ENCODE assay signal across 13 cellular contexts in genomic region chr3:46092704-46093085, GRCh38.
A peak's percentile ranks its signal among the peaks of the same experiment; 100 is the strongest.
DNase-seq lines count a peak whose midpoint lies in the region; ATAC-seq lines count a peak whose summit lies in the region.
"Had no signal": no experiment of that assay in that cellular context is flagged by ENCODE, and none has a peak within 500 bp of the region (broad histone marks: within the 10 kb centered on the region; RNA-seq: fewer than 3 reads in every experiment).

No MANE protein-coding gene starts in this region.

- H3K9ac ChIP-seq in BLaER1: no peak overlapping the region
- H3K9ac ChIP-seq: GM23248 had no signal

- H3K4me2 ChIP-seq in BLaER1: peak overlapping the region; percentile 71

- no peaks in the 10 kb centered on the region for H3K9me3 Mint-ChIP-seq in activated naive CD8-positive, alpha-beta T cell treated with anti-CD3 and anti-CD28 coated beads for 36 hours

- H3K9me3 ChIP-seq in BLaER1: no peaks in the 10 kb centered on the region
- H3K9me3 ChIP-seq: pancreas had no signal

- no peaks in the 10 kb centered on the region for H4K20me1 ChIP-seq in BLaER1

- no peaks in the 10 kb centered on the region for H3K27me3 ChIP-seq in BLaER1
- H3K27me3 ChIP-seq: pancreas had no signal

- peak overlapping the region; percentile 43; the same call in 1 of the 2 replicates for H3K27ac ChIP-seq in BLaER1
- H3K27ac ChIP-seq: GM23248, pancreas had no signal

- peaks cover 19% of the 10 kb centered on the region for H3K27me3 Mint-ChIP-seq in activated naive CD8-positive, alpha-beta T cell treated with anti-CD3 and anti-CD28 coated beads for 36 hours

- H3K36me3 Mint-ChIP-seq in activated naive CD8-positive, alpha-beta T cell treated with anti-CD3 and anti-CD28 coated beads for 36 hours: no peaks in the 10 kb centered on the region

- ATAC-seq in GM18873 (IDR thresholded peaks at IDR 0.05; ENCODE audit: low FRiP score, unreplicated experiment): peak; percentile 40
- peak; percentile 32 for ATAC-seq in HG02571 (IDR thresholded peaks at IDR 0.05; ENCODE audit: unreplicated experiment)

- H3K36me3 ChIP-seq in BLaER1: no peaks in the 10 kb centered on the region
- H3K36me3 ChIP-seq: pancreas had no signal

- H3K4me3 Mint-ChIP-seq in activated naive CD8-positive, alpha-beta T cell treated with anti-CD3 and anti-CD28 coated beads for 36 hours: no peak overlapping the region

- H3K27ac Mint-ChIP-seq in activated naive CD8-positive, alpha-beta T cell treated with anti-CD3 and anti-CD28 coated beads for 36 hours: no peak overlapping the region

- H3K4me3 ChIP-seq in BLaER1: no peak overlapping the region
- H3K4me3 ChIP-seq: GM23248, pancreas had no signal

- H3K4me1 ChIP-seq in BLaER1: peaks cover 57% of the 10 kb centered on the region
- H3K4me1 ChIP-seq: pancreas had no signal

- peak; percentile 25 for DNase-seq in MV-4-11 (lab: John Stamatoyannopoulos, UW)
- no peak for DNase-seq in HK-2 (ENCODE audit: unreplicated experiment)
- DNase-seq in activated CD4-positive, CD25-positive, alpha-beta regulatory T cell treated with anti-CD3 and anti-CD28 coated beads, Interleukin-2, amount 50 U/mL, for 72 hours: no peak
- no peak for DNase-seq in activated naive CD8-positive, alpha-beta T cell treated with anti-CD3 and anti-CD28 coated beads for 36 hours
- no peak for DNase-seq in HuH-7.5 (ENCODE audit: low spot score)
- DNase-seq: activated CD8-positive, alpha-beta memory T cell treated with anti-CD3 and anti-CD28 coated beads, Interleukin-2, amount 50 U/mL, for 4 hours; GM23248; NCI-H1048; NCI-H446 treated with DMSO at 0.1 percent for 48 hours; pancreas had no signal

- peaks cover 30% of the 10 kb centered on the region for H3K4me1 Mint-ChIP-seq in activated naive CD8-positive, alpha-beta T cell treated with anti-CD3 and anti-CD28 coated beads for 36 hours
